In genomic region chr1:192795913-192796312, GRCh38 we compare ENCODE assay signal across 22 cellular contexts.
"Had no signal": no experiment of that assay in that cellular context is flagged by ENCODE, and none has a peak within 500 bp of the region (broad histone marks: within the 10 kb centered on the region; RNA-seq: fewer than 3 reads in every experiment).

No MANE protein-coding gene starts in this region.

- H3K36me3 ChIP-seq: colonic mucosa, neutrophil, sigmoid colon, thoracic aorta had no signal

- H3K27me3 Mint-ChIP-seq: brain had no signal

- H3K4me3 ChIP-seq: colonic mucosa, hepatocyte, sigmoid colon, thoracic aorta had no signal

- H3K4me2 ChIP-seq: hepatocyte had no signal

- H3K27ac Mint-ChIP-seq: activated CD8-positive, alpha-beta T cell treated with anti-CD3 and anti-CD28 coated beads, Interleukin-2, amount 10 ng/mL, durations not matched to agents 7 days and 5 days; activated naive CD8-positive, alpha-beta T cell; brain; naive thymus-derived CD4-positive, alpha-beta T cell had no signal

- H3K27me3 ChIP-seq: colonic mucosa, hepatocyte, neutrophil, sigmoid colon had no signal

- H3K79me2 ChIP-seq: hepatocyte, parathyroid adenoma had no signal

- DNase-seq: activated CD4-positive, alpha-beta T cell treated with anti-CD3 and anti-CD28 coated beads for 4 hours; activated CD8-positive, alpha-beta memory T cell treated with anti-CD3 and anti-CD28 coated beads, Interleukin-2, amount 50 U/mL, for 4 hours; activated CD8-positive, alpha-beta T cell treated with anti-CD3 and anti-CD28 coated beads, Interleukin-2, amount 10 ng/mL, durations not matched to agents 7 days and 5 days; activated effector memory CD4-positive, alpha-beta T cell treated with anti-CD3 and anti-CD28 coated beads, Interleukin-2, amount 50 U/mL, for 16 hours; activated T-cell treated with anti-CD3 and anti-CD28 coated beads, Interleukin-2, amount 50 U/mL, for 48 hours; amygdala; central memory CD4-positive, alpha-beta T cell; colonic mucosa; islet precursor cell; mammary epithelial cell; naive thymus-derived CD4-positive, alpha-beta T cell; sigmoid colon; stimulated activated CD4-positive, alpha-beta T cell treated with anti-CD3 and anti-CD28 coated beads, Interleukin-1b, Interleukin-23, amount 100 ng/mL, for 48 hours; T1000 had no signal

- H3K9me3 ChIP-seq: colonic mucosa, neutrophil, sigmoid colon, thoracic aorta had no signal

- H3K27ac ChIP-seq: colonic mucosa, hepatocyte, neutrophil, parathyroid adenoma, sigmoid colon, thoracic aorta had no signal

- H2AFZ ChIP-seq: hepatocyte, parathyroid adenoma had no signal

- H3K36me3 Mint-ChIP-seq: activated naive CD8-positive, alpha-beta T cell; brain; naive thymus-derived CD4-positive, alpha-beta T cell had no signal

- ATAC-seq: activated CD8-positive, alpha-beta T cell treated with anti-CD3 and anti-CD28 coated beads, Interleukin-2, amount 10 ng/mL, durations not matched to agents 7 days and 5 days; esophagus mucosa; left lobe of liver; naive thymus-derived CD4-positive, alpha-beta T cell had no signal

- H3K4me3 Mint-ChIP-seq: activated CD8-positive, alpha-beta T cell treated with anti-CD3 and anti-CD28 coated beads, Interleukin-2, amount 10 ng/mL, durations not matched to agents 7 days and 5 days; activated naive CD8-positive, alpha-beta T cell; brain; naive thymus-derived CD4-positive, alpha-beta T cell had no signal

- H3K9ac ChIP-seq: parathyroid adenoma had no signal

- H3K4me1 ChIP-seq: colonic mucosa, parathyroid adenoma had no signal

- H3K9me3 Mint-ChIP-seq: brain had no signal

- H3K4me1 Mint-ChIP-seq: brain had no signal
